Comparison of ENCODE assay signal across 1 cellular context in the genomic region with DNA sequence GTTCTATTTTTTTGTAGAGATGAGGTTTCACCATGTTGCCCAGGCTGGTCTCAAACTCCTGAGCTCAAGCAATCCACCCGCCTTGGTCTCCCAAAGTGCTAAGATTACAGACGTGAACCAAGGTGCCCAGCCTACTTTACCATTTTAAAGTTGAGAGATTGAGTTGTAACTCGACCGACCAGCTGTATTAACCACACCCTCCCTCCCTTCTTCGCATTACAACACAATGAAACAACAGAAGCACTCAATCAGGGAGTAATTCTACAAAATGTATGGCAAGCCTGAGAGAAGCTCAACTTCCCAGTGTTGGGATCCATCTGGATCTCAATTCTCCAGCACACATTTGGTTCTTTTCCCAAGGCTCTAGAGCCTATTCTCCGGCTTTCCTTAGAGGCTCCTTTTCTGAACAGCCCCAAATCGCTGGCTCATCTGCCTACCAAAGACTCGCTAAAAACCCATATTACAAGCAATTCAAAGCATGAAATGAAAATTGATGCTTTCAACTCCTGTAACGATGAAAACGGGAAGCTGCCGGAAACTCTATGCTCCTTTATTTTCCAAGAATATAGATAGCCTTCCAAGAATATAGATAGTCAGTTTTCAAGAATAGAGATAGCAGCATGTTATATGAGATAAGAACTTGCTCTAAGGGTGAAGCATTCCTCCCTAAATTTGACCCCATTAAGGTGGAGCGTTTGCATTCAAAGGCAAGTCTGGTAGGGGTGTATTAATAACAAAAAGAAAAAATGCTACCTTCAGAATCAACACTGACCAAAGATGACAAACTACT.
TF ChIP-seq lines count a peak whose summit lies in the region.

No MANE protein-coding gene starts in this region.

TF ChIP-seq in K562, 482 proteins besides CTCF, POLR2A, EP300 and RAD21 (continued from another document):
- TF ChIP-seq, protein P1, sequence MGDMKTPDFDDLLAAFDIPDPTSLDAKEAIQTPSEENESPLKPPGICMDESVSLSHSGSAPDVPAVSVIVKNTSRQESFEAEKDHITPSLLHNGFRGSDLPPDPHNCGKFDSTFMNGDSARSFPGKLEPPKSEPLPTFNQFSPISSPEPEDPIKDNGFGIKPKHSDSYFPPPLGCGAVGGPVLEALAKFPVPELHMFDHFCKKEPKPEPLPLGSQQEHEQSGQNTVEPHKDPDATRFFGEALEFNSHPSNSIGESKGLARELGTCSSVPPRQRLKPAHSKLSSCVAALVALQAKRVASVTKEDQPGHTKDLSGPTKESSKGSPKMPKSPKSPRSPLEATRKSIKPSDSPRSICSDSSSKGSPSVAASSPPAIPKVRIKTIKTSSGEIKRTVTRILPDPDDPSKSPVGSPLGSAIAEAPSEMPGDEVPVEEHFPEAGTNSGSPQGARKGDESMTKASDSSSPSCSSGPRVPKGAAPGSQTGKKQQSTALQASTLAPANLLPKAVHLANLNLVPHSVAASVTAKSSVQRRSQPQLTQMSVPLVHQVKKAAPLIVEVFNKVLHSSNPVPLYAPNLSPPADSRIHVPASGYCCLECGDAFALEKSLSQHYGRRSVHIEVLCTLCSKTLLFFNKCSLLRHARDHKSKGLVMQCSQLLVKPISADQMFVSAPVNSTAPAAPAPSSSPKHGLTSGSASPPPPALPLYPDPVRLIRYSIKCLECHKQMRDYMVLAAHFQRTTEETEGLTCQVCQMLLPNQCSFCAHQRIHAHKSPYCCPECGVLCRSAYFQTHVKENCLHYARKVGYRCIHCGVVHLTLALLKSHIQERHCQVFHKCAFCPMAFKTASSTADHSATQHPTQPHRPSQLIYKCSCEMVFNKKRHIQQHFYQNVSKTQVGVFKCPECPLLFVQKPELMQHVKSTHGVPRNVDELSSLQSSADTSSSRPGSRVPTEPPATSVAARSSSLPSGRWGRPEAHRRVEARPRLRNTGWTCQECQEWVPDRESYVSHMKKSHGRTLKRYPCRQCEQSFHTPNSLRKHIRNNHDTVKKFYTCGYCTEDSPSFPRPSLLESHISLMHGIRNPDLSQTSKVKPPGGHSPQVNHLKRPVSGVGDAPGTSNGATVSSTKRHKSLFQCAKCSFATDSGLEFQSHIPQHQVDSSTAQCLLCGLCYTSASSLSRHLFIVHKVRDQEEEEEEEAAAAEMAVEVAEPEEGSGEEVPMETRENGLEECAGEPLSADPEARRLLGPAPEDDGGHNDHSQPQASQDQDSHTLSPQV (IDR thresholded peaks at IDR 0.05): 0 out of 2 replicates have a peak, but pooled peaks have one; percentile 19
- 0 out of 2 replicates have a peak, but pooled peaks have one; percentile 17 for TF ChIP-seq ELF2 (CRISPR knock-in tag; IDR thresholded peaks at IDR 0.05)
- peak; percentile 77; the same call in 1 of the 2 replicates for TF ChIP-seq GATAD2B (IDR thresholded peaks at IDR 0.05; ENCODE audit: borderline replicate concordance)
- 0 out of 2 replicates have a peak, but pooled peaks have one; percentile 71 for TF ChIP-seq GATAD2A (IDR thresholded peaks at IDR 0.05)
- peak; percentile 82 for TF ChIP-seq DPF2 (IDR thresholded peaks at IDR 0.05)
- TF ChIP-seq ATF7 (IDR thresholded peaks at IDR 0.05): 0 out of 2 replicates have a peak, but pooled peaks have one; percentile 23
- TF ChIP-seq SMARCA4 (IDR thresholded peaks at IDR 0.05): peak; percentile 86
- TF ChIP-seq EGR1 (conservative IDR thresholded peaks at IDR 0.05): 0 out of 2 replicates have a peak, but pooled peaks have one; percentile 32
- peak; percentile 18; the same call in 1 of the 2 replicates for TF ChIP-seq TAL1 (IDR thresholded peaks at IDR 0.05)
- TF ChIP-seq NR2C2 (CRISPR knock-in tag; IDR thresholded peaks at IDR 0.05): no peak
- TF ChIP-seq NR2C2 (tag; IDR thresholded peaks at IDR 0.05): 0 out of 2 replicates have a peak, but pooled peaks have one; percentile 19
- TF ChIP-seq, protein P2, sequence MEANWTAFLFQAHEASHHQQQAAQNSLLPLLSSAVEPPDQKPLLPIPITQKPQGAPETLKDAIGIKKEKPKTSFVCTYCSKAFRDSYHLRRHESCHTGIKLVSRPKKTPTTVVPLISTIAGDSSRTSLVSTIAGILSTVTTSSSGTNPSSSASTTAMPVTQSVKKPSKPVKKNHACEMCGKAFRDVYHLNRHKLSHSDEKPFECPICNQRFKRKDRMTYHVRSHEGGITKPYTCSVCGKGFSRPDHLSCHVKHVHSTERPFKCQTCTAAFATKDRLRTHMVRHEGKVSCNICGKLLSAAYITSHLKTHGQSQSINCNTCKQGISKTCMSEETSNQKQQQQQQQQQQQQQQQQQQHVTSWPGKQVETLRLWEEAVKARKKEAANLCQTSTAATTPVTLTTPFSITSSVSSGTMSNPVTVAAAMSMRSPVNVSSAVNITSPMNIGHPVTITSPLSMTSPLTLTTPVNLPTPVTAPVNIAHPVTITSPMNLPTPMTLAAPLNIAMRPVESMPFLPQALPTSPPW (CRISPR knock-in tag; IDR thresholded peaks at IDR 0.05): peak; percentile 17; the same call in 1 of the 2 replicates
- peak in 1 of 2 experiments; percentile 85; a peak in 2 of 4 replicates for TF ChIP-seq TBL1XR1 (IDR thresholded peaks at IDR 0.05; ENCODE audit: low read length in 2 of 2)
- no peak for TF ChIP-seq SMARCB1 (IDR thresholded peaks at IDR 0.05; ENCODE audit: insufficient read length, low read depth)
- TF ChIP-seq FOSL1 (tag; conservative IDR thresholded peaks at IDR 0.05): peak; percentile 56
- peak; percentile 90 for TF ChIP-seq STAT5A (IDR thresholded peaks at IDR 0.05; ENCODE audit: borderline replicate concordance, low read length)
- TF ChIP-seq MBD2 (IDR thresholded peaks at IDR 0.05; ENCODE audit: borderline replicate concordance, low read depth): 0 out of 2 replicates have a peak, but pooled peaks have one; percentile 38
- TF ChIP-seq ZNF778 (CRISPR knock-in tag; IDR thresholded peaks at IDR 0.05): no peak
- TF ChIP-seq POLR3A (IDR thresholded peaks at IDR 0.05; ENCODE audit: borderline replicate concordance, extremely low read depth, insufficient read depth, insufficient read length): no peak
- TF ChIP-seq, protein P3, sequence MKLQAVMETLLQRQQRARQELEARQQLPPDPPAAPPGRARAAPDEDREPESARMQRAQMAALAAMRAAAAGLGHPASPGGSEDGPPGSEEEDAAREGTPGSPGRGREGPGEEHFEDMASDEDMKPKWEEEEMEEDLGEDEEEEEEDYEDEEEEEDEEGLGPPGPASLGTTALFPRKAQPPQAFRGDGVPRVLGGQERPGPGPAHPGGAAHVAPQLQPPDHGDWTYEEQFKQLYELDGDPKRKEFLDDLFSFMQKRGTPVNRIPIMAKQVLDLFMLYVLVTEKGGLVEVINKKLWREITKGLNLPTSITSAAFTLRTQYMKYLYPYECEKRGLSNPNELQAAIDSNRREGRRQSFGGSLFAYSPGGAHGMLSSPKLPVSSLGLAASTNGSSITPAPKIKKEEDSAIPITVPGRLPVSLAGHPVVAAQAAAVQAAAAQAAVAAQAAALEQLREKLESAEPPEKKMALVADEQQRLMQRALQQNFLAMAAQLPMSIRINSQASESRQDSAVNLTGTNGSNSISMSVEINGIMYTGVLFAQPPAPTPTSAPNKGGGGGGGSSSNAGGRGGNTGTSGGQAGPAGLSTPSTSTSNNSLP (IDR thresholded peaks at IDR 0.05; ENCODE audit: borderline replicate concordance, low read depth, low read length): peak; percentile 73; the same call in 1 of the 2 replicates
- no peak for TF ChIP-seq CREB1 (IDR thresholded peaks at IDR 0.05)
- TF ChIP-seq CREB1 (CRISPR knock-in tag; IDR thresholded peaks at IDR 0.05): no peak
- TF ChIP-seq NCOR1 (IDR thresholded peaks at IDR 0.05): peak; percentile 65
- 0 out of 4 replicates have a peak, but pooled peaks of 1 of the 2 experiments have one; percentile 40 for TF ChIP-seq NONO (IDR thresholded peaks at IDR 0.05; ENCODE audit: low read depth in 2 of 2, low read length in 1 of 2)
